Comparison of ENCODE assay signal across 8 cellular contexts in the genomic region with DNA sequence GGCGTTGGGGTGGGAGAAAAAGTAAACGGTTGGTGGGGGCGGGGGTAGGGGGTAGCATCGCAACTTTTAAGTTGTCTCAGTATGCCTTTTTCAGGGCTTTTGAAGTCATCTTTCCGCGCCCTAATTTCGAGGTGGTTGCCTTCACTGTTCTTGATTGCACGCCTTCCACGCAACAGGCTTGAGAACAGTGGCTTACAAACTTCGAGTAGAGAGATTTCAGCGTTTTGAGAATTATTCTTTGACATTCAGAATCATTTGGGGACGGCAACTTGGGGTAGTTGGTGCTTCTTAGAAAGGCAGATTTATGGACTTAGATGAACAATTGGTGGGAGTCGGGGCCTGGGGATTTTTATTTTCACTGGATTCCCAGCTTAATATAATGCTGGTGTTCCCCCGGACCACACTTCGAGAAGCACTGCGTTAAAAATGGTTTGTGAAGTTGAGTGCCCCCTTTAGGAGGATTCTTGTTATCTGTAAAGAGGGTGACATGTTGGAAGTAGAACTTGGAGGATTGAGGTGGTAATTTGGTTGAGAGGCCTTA. TPM values are rescaled to one million over a fixed set of nuclear protein-coding genes. Genes with fewer than 3 reads are reported as not detected.
DNase-seq lines count a peak whose midpoint lies in the region; ATAC-seq and TF ChIP-seq lines count a peak whose summit lies in the region.

No MANE protein-coding gene starts in this region.

- peaks cover 37% of the 10 kb centered on the region for H3K36me3 ChIP-seq in SK-N-MC (ENCODE audit: insufficient read depth, low read length)
- H3K36me3 ChIP-seq in spleen: peaks cover 0 to 43% (median 11%) of the 10 kb centered on the region in 6 donors

- H3K4me1 Mint-ChIP-seq in brain: peaks cover 50% of the 10 kb centered on the region

- peak overlapping the region; percentile 87 for H3K9ac ChIP-seq in SK-N-MC (ENCODE audit: insufficient read length)

- no peak for TF ChIP-seq POLR2A in spleen (IDR thresholded peaks at IDR 0.05)

- TF ChIP-seq CTCF in AG09319 (IDR thresholded peaks at IDR 0.05; ENCODE audit: low read depth, low read length) (peak; percentile 49), GM13976 (IDR thresholded peaks at IDR 0.05; ENCODE audit: borderline replicate concordance, control extremely low read depth, extremely low read depth, insufficient read depth, missing control alignments) (peak; percentile 47), brain (conservative IDR thresholded peaks at IDR 0.05) (peak; percentile 51 to 67), spleen (IDR thresholded peaks at IDR 0.05 in 8 of 11, conservative IDR thresholded peaks at IDR 0.05 in 3 of 11) (peak in 7 of 11 experiments; percentile 7 to 56 (median 39))

- H3K36me3 Mint-ChIP-seq in brain: peaks cover 39% of the 10 kb centered on the region

- H3K9me3 Mint-ChIP-seq in brain: no peaks in the 10 kb centered on the region

- H3K27ac ChIP-seq in SK-N-MC (peak overlapping the region; percentile 84), spleen (peak overlapping the region; percentile 92 to 99 (median 99))

- H3K9me3 ChIP-seq in SK-N-MC (ENCODE audit: low read depth, low read length) (no peaks in the 10 kb centered on the region), spleen (no peaks in the 10 kb centered on the region)

- peak overlapping the region; percentile 67 to 92 (median 79) for H3K27ac Mint-ChIP-seq in brain

- peaks cover 33 to 58% (median 55%) of the 10 kb centered on the region in 6 donors for H3K4me1 ChIP-seq in spleen

- H3K4me3 Mint-ChIP-seq in brain: peak overlapping the region; percentile 84 to 91 (median 88)

- intact Hi-C loops in spleen (cut with DNase I; ENCODE audit: low total_unique reads): no loop called here

- in situ Hi-C loops in GM13976 (cut with MboI; ENCODE audit: low sequenced_read_pairs, unreplicated experiment): no loop called here

- no peaks in the 10 kb centered on the region for H3K27me3 ChIP-seq in spleen (replicated peaks in 1 of 7)

- no peak for ATAC-seq in GM21619 (IDR thresholded peaks at IDR 0.05; ENCODE audit: unreplicated experiment)

- H3K4me3 ChIP-seq in SK-N-MC: peak overlapping the region; percentile 91
- peak overlapping the region; percentile 53 to 97 (median 83) for H3K4me3 ChIP-seq in spleen

- WGBS in spleen, 5 donors: 0 to 1% (median 0%) methylated on average over 16 of the region's 16 CpGs

- DNase-seq in AG09319 (ENCODE audit: extremely low read depth, low read depth) (peak; percentile 24), GM13976 (ENCODE audit: low spot score) (peak; percentile 61), HT1080 (ENCODE audit: low read depth) (peak; percentile 66), SK-N-MC (ENCODE audit: low read depth, low spot score) (peak; percentile 22), iPS-NIHi7 (ENCODE audit: extremely low spot score) (peak; percentile 34), spleen (no peak)

- no peaks in the 10 kb centered on the region for H3K27me3 Mint-ChIP-seq in brain

RNA-seq across cellular contexts. Expression of gene PPP4R2, which starts 0.9 kb away (rescaled TPM):
- total RNA-seq in HT1080 (2014; rRNA removed; shearing (Covaris generic)): 45.4 and 48.0 TPM in 2 replicates
- 27.0 and 33.3 TPM in 2 replicates for polyA plus RNA-seq in HT1080 (2015; cell fraction: cytosol; rRNA removed)
- polyA plus RNA-seq in HT1080 (2015; cell fraction: nucleus; rRNA removed): 31.2 and 36.3 TPM in 2 replicates
- polyA plus RNA-seq in brain (ENCODE audit: insufficient read depth, low read depth, low replicate concordance) (5.6 TPM), spleen (10 to 100 TPM; 12.2 to 18.4 (median 13.1) TPM)
- total RNA-seq in spleen: 10 to 100 TPM; 44.8 to 94.7 (median 70.1) TPM
